In genomic region chr10:31321396-31321941, GRCh38 we compare ENCODE assay signal across 8 cellular contexts. TPM values are rescaled to one million over a fixed set of nuclear protein-coding genes. Genes with fewer than 3 reads are reported as not detected.
DNase-seq lines count a peak whose midpoint lies in the region; ATAC-seq and TF ChIP-seq lines count a peak whose summit lies in the region.

No MANE protein-coding gene starts in this region.

- CTCF ChIA-PET in activated CD4-positive, alpha-beta T cell treated with anti-CD3 and anti-CD28 coated beads for 36 hours (lab: Charles Lee): interaction anchor here (0.9 to 1.4 kb wide), 3 partner anchors 9 to 27 kb away, joined by 3 to 5 read pairs (median 3); no protein-coding TSS in a partner anchor

- peak overlapping the region in 3 of 4 donors; percentile 88 to 99 (median 95) for H3K27ac ChIP-seq in esophagus squamous epithelium

- H3K4me1 Mint-ChIP-seq in activated CD4-positive, alpha-beta T cell treated with anti-CD3 and anti-CD28 coated beads for 36 hours: peaks cover 53% of the 10 kb centered on the region

- peak overlapping the region; percentile 76 to 90 (median 84) for H3K4me3 ChIP-seq in esophagus squamous epithelium

- peaks cover 10 to 48% (median 16%) of the 10 kb centered on the region in 3 donors for H3K4me1 ChIP-seq in esophagus squamous epithelium

- no peak for TF ChIP-seq CTCF in esophagus squamous epithelium (IDR thresholded peaks at IDR 0.05)

- no peaks in the 10 kb centered on the region for H3K27me3 Mint-ChIP-seq in activated CD4-positive, alpha-beta T cell treated with anti-CD3 and anti-CD28 coated beads for 36 hours

- H3K27ac Mint-ChIP-seq in activated CD4-positive, alpha-beta T cell treated with anti-CD3 and anti-CD28 coated beads for 36 hours: peak overlapping the region; percentile 93

- H3K9me3 ChIP-seq in esophagus squamous epithelium: no peaks in the 10 kb centered on the region

- H3K9me3 Mint-ChIP-seq in activated CD4-positive, alpha-beta T cell treated with anti-CD3 and anti-CD28 coated beads for 36 hours (ENCODE audit: low read depth): no peaks in the 10 kb centered on the region

- H3K36me3 Mint-ChIP-seq in activated CD4-positive, alpha-beta T cell treated with anti-CD3 and anti-CD28 coated beads for 36 hours (ENCODE audit: low read depth): peaks cover 8% of the 10 kb centered on the region

- H3K27me3 ChIP-seq in esophagus squamous epithelium: peaks cover 0 to 24% (median 0%) of the 10 kb centered on the region in 4 donors

- intact Hi-C loops in activated CD4-positive, alpha-beta T cell treated with anti-CD3 and anti-CD28 coated beads for 36 hours (cut with DNase I, micrococcal nuclease): loop anchor here in 1 of 2 experiments (5.0 to 10.0 kb wide), 3 partner anchors 93 to 486 kb away; no protein-coding TSS in a partner anchor
- intact Hi-C loops in esophagus squamous epithelium (cut with DNase I): no loop called here

- H3K36me3 ChIP-seq in esophagus squamous epithelium: no peaks in the 10 kb centered on the region

- 32 to 41% methylated on average over 10 of the region's 10 CpGs for WGBS in esophagus squamous epithelium, 2 donors

- POLR2A ChIA-PET in activated CD4-positive, alpha-beta T cell treated with anti-CD3 and anti-CD28 coated beads for 36 hours (lab: Charles Lee): no interaction called here

- H3K4me3 Mint-ChIP-seq in activated CD4-positive, alpha-beta T cell treated with anti-CD3 and anti-CD28 coated beads for 36 hours: peak overlapping the region; percentile 93

- ATAC-seq in activated CD4-positive, alpha-beta T cell treated with anti-CD3 and anti-CD28 coated beads for 36 hours: no peak
- ATAC-seq in HG03571 (IDR thresholded peaks at IDR 0.05; ENCODE audit: unreplicated experiment) (no peak), HG02623 (IDR thresholded peaks at IDR 0.05; ENCODE audit: unreplicated experiment) (no peak), GM18861 (IDR thresholded peaks at IDR 0.05; ENCODE audit: unreplicated experiment) (no peak)

- TF ChIP-seq POLR2A in esophagus squamous epithelium (IDR thresholded peaks at IDR 0.05): no peak

- peak; percentile 34 to 83 (median 71) for DNase-seq in stimulated activated naive CD4-positive, alpha-beta T cell (lab: John Stamatoyannopoulos, UW)
- no peak for DNase-seq in stimulated activated naive CD4-positive, alpha-beta T cell treated with Interleukin-2 at 50 U/mL for 16 hours (lab: John Stamatoyannopoulos, UW)
- DNase-seq in activated CD4-positive, alpha-beta T cell treated with anti-CD3 and anti-CD28 coated beads for 36 hours: peak; percentile 41
- no peak for DNase-seq in esophagus squamous epithelium (lab: John Stamatoyannopoulos, UW)
- peak; percentile 57 for DNase-seq in retina

RNA-seq across cellular contexts. Expression of gene ZEB1, which starts 2.5 kb away (rescaled TPM):
- 10 to 100 TPM; 32.0 to 49.0 TPM for total RNA-seq in activated CD4-positive, alpha-beta T cell treated with anti-CD3 and anti-CD28 coated beads for 36 hours
- total RNA-seq in esophagus squamous epithelium: 10 to 100 TPM in 2 of 4 donors, 1 to 10 TPM in 2; 2.3 to 37.6 (median 11.6) TPM

Comparison
In these comparisons a context has a peak if more than half of its experiments do, and no peak if none do; other contexts are left out.
1. DNase-seq: peak in stimulated activated naive CD4-positive, alpha-beta T cell (6 of 6), activated CD4-positive, alpha-beta T cell treated with anti-CD3 and anti-CD28 coated beads for 36 hours (single experiment) and retina (single experiment); none in stimulated activated naive CD4-positive, alpha-beta T cell treated with Interleukin-2 at 50 U/mL for 16 hours (single experiment) and esophagus squamous epithelium (single experiment).